In the genomic region with DNA sequence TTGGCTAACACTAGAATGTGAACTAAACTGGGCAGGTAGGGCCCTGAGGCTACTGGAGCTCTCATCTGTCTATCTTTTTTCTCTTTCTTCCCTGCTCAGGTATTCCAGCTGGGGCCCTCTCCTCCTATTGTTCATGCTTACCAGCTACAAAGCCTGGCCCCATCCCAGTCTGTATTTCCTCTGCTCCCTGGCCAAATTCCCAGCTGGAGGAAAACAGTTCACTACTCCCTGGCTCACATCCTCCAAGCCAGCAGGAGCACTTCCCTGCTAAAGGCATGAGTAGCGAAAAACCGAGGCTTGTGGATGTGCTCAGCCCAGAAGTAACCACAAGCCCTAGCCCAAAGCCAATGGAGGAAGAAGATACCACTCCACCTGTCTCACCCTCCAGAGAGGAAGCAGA, we compare ENCODE assay signal across 29 cellular contexts.
"Had no signal": no experiment of that assay in that cellular context is flagged by ENCODE, and none has a peak within 500 bp of the region (broad histone marks: within the 10 kb centered on the region; RNA-seq: fewer than 3 reads in every experiment).

No MANE protein-coding gene starts in this region.

- H3K27ac Mint-ChIP-seq: mesothelial cell of epicardium; natural killer cell treated with Interleukin-12 subunit alpha and Interleukin-12 subunit beta and Interleukin-15 and Interleukin-18, amount 100 ng/mL, for 72 hours; progenitor cell of endocrine pancreas; stimulated activated naive CD8-positive, alpha-beta T cell treated with anti-CD3 and anti-CD28 coated beads, Interleukin-15, amount 100 ng/mL, for 72 hours had no signal

- H3K9me3 ChIP-seq: gastrocnemius medialis, mucosa of descending colon, neutrophil, right lobe of liver, suprapubic skin, transverse colon, upper lobe of right lung, uterus had no signal

- H3K4me1 ChIP-seq: gastrocnemius medialis, parathyroid adenoma, right lobe of liver, suprapubic skin, transverse colon, upper lobe of right lung, uterus had no signal

- H3K4me3 Mint-ChIP-seq: mesothelial cell of epicardium; naive B cell; natural killer cell treated with Interleukin-12 subunit alpha and Interleukin-12 subunit beta and Interleukin-15 and Interleukin-18, amount 100 ng/mL, for 72 hours; neural crest cell; stimulated activated naive CD8-positive, alpha-beta T cell treated with anti-CD3 and anti-CD28 coated beads, Interleukin-15, amount 100 ng/mL, for 72 hours had no signal

- DNase-seq: effector CD4-positive, alpha-beta T cell; foreskin fibroblast; gastrocnemius medialis; head of caudate nucleus; islet precursor cell; kidney glomerular epithelial cell; mesenchymal stem cell; mucosa of descending colon; naive B cell; right lobe of liver; small intestine; stimulated activated CD4-positive, alpha-beta T cell treated with anti-CD3 and anti-CD28 coated beads, Interleukin-15, amount 100 ng/mL, for 24 hours; stimulated activated CD4-positive, alpha-beta T cell treated with anti-CD3 and anti-CD28 coated beads, Interleukin-2, amount 100 ng/mL, for 48 hours; stimulated activated naive CD4-positive, alpha-beta T cell; stimulated activated naive CD8-positive, alpha-beta T cell treated with anti-CD3 and anti-CD28 coated beads, Interleukin-15, amount 100 ng/mL, for 72 hours; transverse colon; upper lobe of right lung had no signal

- H3K36me3 ChIP-seq: gastrocnemius medialis, neutrophil, right lobe of liver, suprapubic skin, transverse colon, upper lobe of right lung, uterus had no signal

- ATAC-seq: esophagus mucosa; gastrocnemius medialis; mucosa of descending colon; natural killer cell treated with Interleukin-12 subunit alpha and Interleukin-12 subunit beta and Interleukin-15 and Interleukin-18, amount 100 ng/mL, for 72 hours; right lobe of liver; stimulated activated naive CD8-positive, alpha-beta T cell treated with anti-CD3 and anti-CD28 coated beads, Interleukin-15, amount 100 ng/mL, for 72 hours; upper lobe of right lung had no signal

- H3K27me3 Mint-ChIP-seq: naive B cell; progenitor cell of endocrine pancreas; stimulated activated naive CD8-positive, alpha-beta T cell treated with anti-CD3 and anti-CD28 coated beads, Interleukin-15, amount 100 ng/mL, for 72 hours had no signal

- H3K4me3 ChIP-seq: dorsolateral prefrontal cortex, gastrocnemius medialis, hepatocyte, mucosa of descending colon, right lobe of liver, suprapubic skin, transverse colon, upper lobe of right lung, uterus had no signal

- H3K27ac ChIP-seq: dorsolateral prefrontal cortex, epithelial cell of prostate, gastrocnemius medialis, hepatocyte, neutrophil, parathyroid adenoma, right lobe of liver, suprapubic skin, transverse colon, upper lobe of right lung, uterus had no signal

- H3K27me3 ChIP-seq: gastrocnemius medialis, hepatocyte, neutrophil, suprapubic skin, transverse colon, upper lobe of right lung, uterus had no signal

- H3K4me1 Mint-ChIP-seq: naive B cell; neural crest cell; stimulated activated naive CD8-positive, alpha-beta T cell treated with anti-CD3 and anti-CD28 coated beads, Interleukin-15, amount 100 ng/mL, for 72 hours had no signal
